9 cellular contexts compared by ENCODE assay signal in genomic region chr5:172417983-172418630, GRCh38. TPM values are rescaled to one million over a fixed set of nuclear protein-coding genes. Genes with fewer than 3 reads are reported as not detected.
DNase-seq lines count a peak whose midpoint lies in the region; ATAC-seq and TF ChIP-seq lines count a peak whose summit lies in the region.
"Had no signal": no experiment of that assay in that cellular context is flagged by ENCODE, and none has a peak within 500 bp of the region (broad histone marks: within the 10 kb centered on the region; RNA-seq: fewer than 3 reads in every experiment).

No MANE protein-coding gene starts in this region.

- H3K4me2 ChIP-seq in BLaER1 (peak overlapping the region; percentile 48; the same call in 1 of the 2 replicates), parathyroid adenoma (ENCODE audit: low read length) (no peak overlapping the region)

- H2AFZ ChIP-seq in parathyroid adenoma, result peak overlapping the region; percentile 7

- H3K36me3 ChIP-seq in BLaER1 (peaks cover 16% of the 10 kb centered on the region), gastroesophageal sphincter (peaks cover 0 to 14% of the 10 kb centered on the region in 2 donors), parathyroid adenoma (ENCODE audit: control insufficient read depth, insufficient read depth, low read length) (no peaks in the 10 kb centered on the region)

- peaks cover 10% of the 10 kb centered on the region for H3K27me3 Mint-ChIP-seq in activated T-cell treated with anti-CD3 and anti-CD28 coated beads, Interleukin-2, amount 50 U/mL, for 72 hours (ENCODE audit: low read depth)

- H3K9me3 Mint-ChIP-seq in activated T-cell treated with anti-CD3 and anti-CD28 coated beads, Interleukin-2, amount 50 U/mL, for 72 hours, result no peaks in the 10 kb centered on the region
- H3K9me3 Mint-ChIP-seq: IgD-negative memory B cell had no signal

- H4K20me1 ChIP-seq in BLaER1, result peaks cover 8% of the 10 kb centered on the region; the same call in 1 of the 2 replicates

- H3K4me1 Mint-ChIP-seq in activated T-cell treated with anti-CD3 and anti-CD28 coated beads, Interleukin-2, amount 50 U/mL, for 72 hours (ENCODE audit: low read depth), result peaks cover 5% of the 10 kb centered on the region

- DNase-seq in T1000 (lab: John Stamatoyannopoulos, UW) (peak; percentile 61), NCI-H2107 (lab: John Stamatoyannopoulos, UW) (no peak)
- DNase-seq in activated T-cell treated with anti-CD3 and anti-CD28 coated beads, Interleukin-2, amount 50 U/mL, for 72 hours, result no peak
- no peak for DNase-seq in activated T-cell treated with anti-CD3 and anti-CD28 coated beads, Interleukin-2, amount 50 U/mL, for 1 hour

- H3K9me3 ChIP-seq in BLaER1 (no peaks in the 10 kb centered on the region), gastroesophageal sphincter (no peaks in the 10 kb centered on the region), parathyroid adenoma (ENCODE audit: control insufficient read depth, low read length) (no peaks in the 10 kb centered on the region)

- H3K27ac ChIP-seq in BLaER1, result no peak overlapping the region
- H3K27ac ChIP-seq in gastroesophageal sphincter, result peak overlapping the region; percentile 92 to 94 (median 92)
- peak overlapping the region; percentile 3 for H3K27ac ChIP-seq in parathyroid adenoma

- H3K4me3 Mint-ChIP-seq in activated T-cell treated with anti-CD3 and anti-CD28 coated beads, Interleukin-2, amount 50 U/mL, for 72 hours, result no peak overlapping the region
- H3K4me3 Mint-ChIP-seq: IgD-negative memory B cell had no signal

- H3K4me1 ChIP-seq in BLaER1 (peaks cover 62% of the 10 kb centered on the region), gastroesophageal sphincter (peaks cover 42 to 99% (median 62%) of the 10 kb centered on the region in 3 donors), parathyroid adenoma (no peaks in the 10 kb centered on the region)

- TF ChIP-seq EP300 in gastroesophageal sphincter (IDR thresholded peaks at IDR 0.05), result peak; percentile 73

- H3K9ac ChIP-seq in BLaER1 (no peak overlapping the region), parathyroid adenoma (no peak overlapping the region)

- H3K4me3 ChIP-seq in BLaER1, result no peak overlapping the region
- no peak overlapping the region for H3K4me3 ChIP-seq in gastroesophageal sphincter
- H3K4me3 ChIP-seq in parathyroid adenoma (ENCODE audit: low read depth, low read length), result no peak overlapping the region

- peak; percentile 89 for ATAC-seq in gastroesophageal sphincter
- ATAC-seq in activated T-cell treated with anti-CD3 and anti-CD28 coated beads, Interleukin-2, amount 50 U/mL, for 72 hours (replicated peaks in 1 of 2), result no peak
- ATAC-seq in HG02870 (IDR thresholded peaks at IDR 0.05; ENCODE audit: unreplicated experiment), result no peak

- H3K79me2 ChIP-seq in parathyroid adenoma, result no peaks in the 10 kb centered on the region

- 0 to 31% methylated on average over 2 to 8 of the region's 10 CpGs for WGBS in gastroesophageal sphincter (ENCODE audit: low coverage in 1 of 2), 2 donors

- no peak for TF ChIP-seq POLR2A in gastroesophageal sphincter (IDR thresholded peaks at IDR 0.05)

- TF ChIP-seq CTCF in gastroesophageal sphincter (IDR thresholded peaks at IDR 0.05) (no peak), parathyroid adenoma (IDR thresholded peaks at IDR 0.05) (no peak)

- no peak overlapping the region for H3K27ac Mint-ChIP-seq in activated T-cell treated with anti-CD3 and anti-CD28 coated beads, Interleukin-2, amount 50 U/mL, for 72 hours
- H3K27ac Mint-ChIP-seq: IgD-negative memory B cell had no signal

- H3K27me3 ChIP-seq in BLaER1, result no peaks in the 10 kb centered on the region
- no peaks in the 10 kb centered on the region for H3K27me3 ChIP-seq in gastroesophageal sphincter
- H3K27me3 ChIP-seq in parathyroid adenoma (ENCODE audit: control insufficient read depth, insufficient read depth, low read length), result no peaks in the 10 kb centered on the region

- H3K36me3 Mint-ChIP-seq in activated T-cell treated with anti-CD3 and anti-CD28 coated beads, Interleukin-2, amount 50 U/mL, for 72 hours (ENCODE audit: insufficient read depth in 2 of 2), result no peaks in the 10 kb centered on the region
- H3K36me3 Mint-ChIP-seq: IgD-negative memory B cell had no signal

RNA-seq across cellular contexts. Expression of gene SH3PXD2B, which starts 36.2 kb away (rescaled TPM):
- total RNA-seq in gastroesophageal sphincter, result 10 to 100 TPM; 40.2 to 80.9 (median 56.0) TPM
- total RNA-seq in activated T-cell treated with anti-CD3 and anti-CD28 coated beads, Interleukin-2, amount 50 U/mL, for 72 hours, result 1 to 10 TPM in 1 of 2 donors, under 1 TPM in 1; 0.49 to 1.3 TPM

Comparison
In these comparisons a context has a peak if more than half of its experiments do, and no peak if none do; other contexts are left out.
1. RNA of gene SH3PXD2B, which starts 36.2 kb away (total RNA-seq): 40.2 to 80.9 TPM in gastroesophageal sphincter; 0.49 to 1.3 TPM in activated T-cell treated with anti-CD3 and anti-CD28 coated beads, Interleukin-2, amount 50 U/mL, for 72 hours; every median in the first group is over 10 times any median in the second.